ENCODE assay signal across 14 cellular contexts in the genomic region with DNA sequence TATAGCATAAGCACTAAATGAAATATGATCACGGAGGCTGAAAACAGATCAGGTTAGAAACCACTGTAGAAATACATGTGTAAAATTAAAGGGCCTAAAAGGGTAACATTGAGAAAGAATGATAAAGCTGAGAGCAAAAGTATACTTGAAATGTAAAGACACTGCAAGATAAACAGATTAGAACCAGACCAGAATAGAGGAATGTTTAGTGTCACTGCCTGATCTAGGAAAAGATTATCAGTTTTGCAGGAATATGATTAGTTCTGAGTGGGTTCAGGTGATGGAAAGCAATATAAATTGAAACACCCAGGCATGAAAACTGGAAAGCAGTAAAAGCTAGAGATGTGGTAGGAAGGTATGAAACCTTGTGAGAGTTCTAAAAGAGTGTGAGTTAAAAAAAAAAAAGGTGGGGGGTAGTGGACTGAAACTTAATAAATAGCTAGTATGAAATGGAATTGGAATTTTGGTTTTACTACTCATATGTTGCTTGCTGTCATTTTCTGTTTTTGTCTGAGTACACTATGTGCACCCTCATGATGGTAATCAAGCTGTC.
"Had no signal": no experiment of that assay in that cellular context is flagged by ENCODE, and none has a peak within 500 bp of the region (broad histone marks: within the 10 kb centered on the region; RNA-seq: fewer than 3 reads in every experiment).

No MANE protein-coding gene starts in this region.

- H3K4me3 ChIP-seq: tibial nerve had no signal

- H3K9me3 Mint-ChIP-seq: activated naive CD4-positive, alpha-beta T cell treated with anti-CD3 and anti-CD28 coated beads, Interleukin-2, amount 50 U/mL, for 24 hours; brain; dendritic cell treated with granulocyte-macrophage colony-stimulating factor and Interleukin-4, amounts not matched to agents 40 ng/mL and 50 ng/mL, for 4 days; endodermal cell had no signal

- H3K9me3 ChIP-seq: tibial nerve had no signal

- H3K79me2 ChIP-seq: parathyroid adenoma had no signal

- H3K4me1 ChIP-seq: parathyroid adenoma had no signal

- H3K9ac ChIP-seq: parathyroid adenoma had no signal

- H3K27me3 Mint-ChIP-seq: activated naive CD4-positive, alpha-beta T cell treated with anti-CD3 and anti-CD28 coated beads, Interleukin-2, amount 50 U/mL, for 24 hours; brain; dendritic cell treated with granulocyte-macrophage colony-stimulating factor and Interleukin-4, amounts not matched to agents 40 ng/mL and 50 ng/mL, for 4 days had no signal

- H3K27ac ChIP-seq: parathyroid adenoma, tibial nerve had no signal

- H3K4me3 Mint-ChIP-seq: activated naive CD4-positive, alpha-beta T cell treated with anti-CD3 and anti-CD28 coated beads, Interleukin-2, amount 50 U/mL, for 24 hours; brain; dendritic cell treated with granulocyte-macrophage colony-stimulating factor and Interleukin-4, amounts not matched to agents 40 ng/mL and 50 ng/mL, for 4 days; endodermal cell had no signal

- DNase-seq: activated CD4-positive, alpha-beta T cell treated with anti-CD3 and anti-CD28 coated beads, Interleukin-2, amount 50 U/mL, for 48 hours; activated CD4-positive, CD25-positive, alpha-beta regulatory T cell; amygdala; endodermal cell; erythroblast; hippocampal formation; retina; small intestine; T-helper 1 cell had no signal

- H3K27me3 ChIP-seq: tibial nerve had no signal

- H3K27ac Mint-ChIP-seq: activated naive CD4-positive, alpha-beta T cell treated with anti-CD3 and anti-CD28 coated beads, Interleukin-2, amount 50 U/mL, for 24 hours; dendritic cell treated with granulocyte-macrophage colony-stimulating factor and Interleukin-4, amounts not matched to agents 40 ng/mL and 50 ng/mL, for 4 days had no signal

- H2AFZ ChIP-seq: parathyroid adenoma had no signal

- H3K4me1 Mint-ChIP-seq: activated naive CD4-positive, alpha-beta T cell treated with anti-CD3 and anti-CD28 coated beads, Interleukin-2, amount 50 U/mL, for 24 hours; endodermal cell had no signal
